In genomic region chr7:568031-568680, GRCh38 we compare ENCODE assay signal across 14 cellular contexts.
"Had no signal": no experiment of that assay in that cellular context is flagged by ENCODE, and none has a peak within 500 bp of the region (broad histone marks: within the 10 kb centered on the region; RNA-seq: fewer than 3 reads in every experiment).

No MANE protein-coding gene starts in this region.

- H3K9me3 Mint-ChIP-seq: activated CD4-positive, alpha-beta T cell treated with anti-CD3 and anti-CD28 coated beads, Interleukin-2, amount 10 ng/mL, durations not matched to agents 24 days and 14 days; activated naive CD4-positive, alpha-beta T cell treated with anti-CD3 and anti-CD28 coated beads for 36 hours; stimulated activated naive B cell treated with anti-CD40 and anti-IgM and Interleukin-4, amounts not matched to agents 10 μg/mL and 1 μg/mL and 100 μg/mL, for 72 hours; T-helper 1 cell treated with Interleukin-12 subunit alpha and Interleukin-12 subunit beta and Interleukin-4 antibody, amounts not matched to agents 30 μg/mL and 1 μg/mL, for 36 hours had no signal

- H3K27me3 Mint-ChIP-seq: activated CD4-positive, alpha-beta T cell treated with anti-CD3 and anti-CD28 coated beads, Interleukin-2, amount 10 ng/mL, durations not matched to agents 24 days and 14 days; stimulated activated naive B cell treated with anti-CD40 and anti-IgM and Interleukin-4, amounts not matched to agents 10 μg/mL and 1 μg/mL and 100 μg/mL, for 72 hours had no signal

- H3K9me3 ChIP-seq: ovary, upper lobe of left lung had no signal

- H3K36me3 ChIP-seq: ovary, upper lobe of left lung had no signal

- H3K4me3 ChIP-seq: ovary, upper lobe of left lung had no signal

- H3K27ac ChIP-seq: epithelial cell of prostate, ovary, upper lobe of left lung had no signal

- ATAC-seq: left colon; stimulated activated naive B cell treated with anti-CD40 and anti-IgM and Interleukin-4, amounts not matched to agents 10 μg/mL and 1 μg/mL and 100 μg/mL, for 72 hours had no signal

- H3K27me3 ChIP-seq: ovary, upper lobe of left lung had no signal

- H3K27ac Mint-ChIP-seq: activated CD4-positive, alpha-beta T cell treated with anti-CD3 and anti-CD28 coated beads, Interleukin-2, amount 10 ng/mL, durations not matched to agents 24 days and 14 days; activated naive CD4-positive, alpha-beta T cell treated with anti-CD3 and anti-CD28 coated beads for 36 hours; stimulated activated naive B cell treated with anti-CD40 and anti-IgM and Interleukin-4, amounts not matched to agents 10 μg/mL and 1 μg/mL and 100 μg/mL, for 72 hours; T-helper 1 cell treated with Interleukin-12 subunit alpha and Interleukin-12 subunit beta and Interleukin-4 antibody, amounts not matched to agents 30 μg/mL and 1 μg/mL, for 36 hours had no signal

- DNase-seq: activated CD4-positive, alpha-beta T cell treated with anti-CD3 and anti-CD28 coated beads, Interleukin-2, amount 10 ng/mL, durations not matched to agents 24 days and 14 days; activated CD8-positive, alpha-beta memory T cell treated with anti-CD3 and anti-CD28 coated beads for 24 hours; activated naive CD4-positive, alpha-beta T cell treated with anti-CD3 and anti-CD28 coated beads for 36 hours; central memory CD4-positive, alpha-beta T cell; cortex of kidney; effector memory CD4-positive, alpha-beta T cell; hypothalamus; left colon; stimulated activated CD4-positive, alpha-beta T cell treated with anti-CD3 and anti-CD28 coated beads, Interleukin-2, amount 100 ng/mL, for 24 hours; stimulated activated naive B cell treated with anti-CD40 and anti-IgM and Interleukin-4, amounts not matched to agents 10 μg/mL and 1 μg/mL and 100 μg/mL, for 72 hours had no signal

- H3K4me1 Mint-ChIP-seq: activated CD4-positive, alpha-beta T cell treated with anti-CD3 and anti-CD28 coated beads, Interleukin-2, amount 10 ng/mL, durations not matched to agents 24 days and 14 days; stimulated activated naive B cell treated with anti-CD40 and anti-IgM and Interleukin-4, amounts not matched to agents 10 μg/mL and 1 μg/mL and 100 μg/mL, for 72 hours had no signal

- H3K4me3 Mint-ChIP-seq: activated CD4-positive, alpha-beta T cell treated with anti-CD3 and anti-CD28 coated beads, Interleukin-2, amount 10 ng/mL, durations not matched to agents 24 days and 14 days; activated naive CD4-positive, alpha-beta T cell treated with anti-CD3 and anti-CD28 coated beads for 36 hours; stimulated activated naive B cell treated with anti-CD40 and anti-IgM and Interleukin-4, amounts not matched to agents 10 μg/mL and 1 μg/mL and 100 μg/mL, for 72 hours; T-helper 1 cell treated with Interleukin-12 subunit alpha and Interleukin-12 subunit beta and Interleukin-4 antibody, amounts not matched to agents 30 μg/mL and 1 μg/mL, for 36 hours had no signal
